Comparison of ENCODE assay signal across 13 cellular contexts in genomic region chr5:257148-257547, GRCh38. TPM values are rescaled to one million over a fixed set of nuclear protein-coding genes. Genes with fewer than 3 reads are reported as not detected.
A peak's percentile ranks its signal among the peaks of the same experiment; 100 is the strongest.
DNase-seq lines count a peak whose midpoint lies in the region; ATAC-seq, FAIRE-seq and TF ChIP-seq lines count a peak whose summit lies in the region.
"Had no signal": no experiment of that assay in that cellular context is flagged by ENCODE, and none has a peak within 500 bp of the region (broad histone marks: within the 10 kb centered on the region; RNA-seq: fewer than 3 reads in every experiment).

No MANE protein-coding gene starts in this region.

- TF ChIP-seq RAD21 in liver (IDR thresholded peaks at IDR 0.05): no peak
- no peak for TF ChIP-seq RAD21 in HepG2 (CRISPR knock-in tag; IDR thresholded peaks at IDR 0.05)

- no peak for FAIRE-seq in HepG2 (lab: Jason Lieb, UNC)
- FAIRE-seq: H1, HTR-8/SVneo had no signal

- H3K4me1 ChIP-seq in liver (ENCODE audit: control insufficient read depth in 4 of 4, insufficient read depth in 4 of 4, low read length in 3 of 4) (peaks cover 0 to 12% (median 4%) of the 10 kb centered on the region in 4 donors), HepG2 (ENCODE audit: insufficient read depth, low read length) (no peaks in the 10 kb centered on the region), right lobe of liver (peaks cover 0 to 11% (median 5%) of the 10 kb centered on the region in 4 donors)
- H3K4me1 ChIP-seq: HAP-1 had no signal

- H3K9me3 ChIP-seq in liver (ENCODE audit: control insufficient read depth in 4 of 4, low read length in 3 of 4) (no peaks in the 10 kb centered on the region), HepG2 (ENCODE audit: low read length) (no peaks in the 10 kb centered on the region), right lobe of liver (no peaks in the 10 kb centered on the region)
- H3K9me3 ChIP-seq: HAP-1 had no signal

- intact Hi-C loops in HepG2 (cut with micrococcal nuclease; ENCODE audit: unreplicated experiment): no loop called here
- intact Hi-C loops in right lobe of liver (cut with DNase I): no loop called here

- H3K4me2 ChIP-seq in HepG2 (ENCODE audit: low read depth, low read length): no peak overlapping the region

- ATAC-seq in HepG2: no peak
- ATAC-seq in right lobe of liver: no peak

- TF ChIP-seq EP300 in HepG2 (IDR thresholded peaks at IDR 0.05; ENCODE audit: low read depth in 2 of 2, low read length in 2 of 2) (no peak), HepG2 (CRISPR knock-in tag; IDR thresholded peaks at IDR 0.05; ENCODE audit: borderline replicate concordance) (no peak)

- BruUV-seq in HepG2 (replicated peaks; lab: Mats Ljungman, UMichigan): no TSS peak

- TF ChIP-seq CTCF in liver (IDR thresholded peaks at IDR 0.05; ENCODE audit: low read depth, low read length, missing input control): no peak
- no peak for TF ChIP-seq CTCF in HepG2 (CRISPR knock-in tag; IDR thresholded peaks at IDR 0.05)
- no peak for TF ChIP-seq CTCF in right lobe of liver (IDR thresholded peaks at IDR 0.05)

- no peaks in the 10 kb centered on the region for H3K27me3 ChIP-seq in liver (ENCODE audit: control insufficient read depth in 4 of 4, insufficient read depth in 4 of 4, low read length in 3 of 4)
- no peaks in the 10 kb centered on the region; a peak in 1 of 5 replicates for H3K27me3 ChIP-seq in HepG2 (ENCODE audit: control insufficient read depth in 1 of 2, insufficient read depth in 2 of 2, low read length in 2 of 2)
- no peaks in the 10 kb centered on the region for H3K27me3 ChIP-seq in right lobe of liver

- H3K79me2 ChIP-seq in HepG2 (ENCODE audit: insufficient read depth, low read length): no peaks in the 10 kb centered on the region

- WGBS in liver: 98% methylated on average over 13 of the region's 13 CpGs
- WGBS in HepG2 (ENCODE audit: low lambda C conversion rate): 100% methylated on average over 3 of the region's 13 CpGs
- WGBS in right lobe of liver (ENCODE audit: insufficient coverage, low coverage, low lambda C conversion rate, missing lambda C conversion rate): 33% methylated on average over 1 of the region's 13 CpGs

- H3K27ac ChIP-seq in liver (ENCODE audit: low read depth in 1 of 2, low read length in 2 of 2) (peak overlapping the region; percentile 39 to 50), HepG2 (ENCODE audit: extremely low read length, insufficient read depth, low read length) (no peak overlapping the region), right lobe of liver (peak overlapping the region in 2 of 3 donors; percentile 82 to 88)
- H3K27ac ChIP-seq: 22Rv1 had no signal

- no peak overlapping the region for H3K4me3 ChIP-seq in liver (ENCODE audit: low read depth in 1 of 3, low read length in 3 of 3)
- no peak overlapping the region for H3K4me3 ChIP-seq in HepG2 (replicated peaks in 1 of 3; ENCODE audit: insufficient read depth in 1 of 3, low read depth in 2 of 3, low read length in 3 of 3)
- no peak overlapping the region for H3K4me3 ChIP-seq in right lobe of liver
- H3K4me3 ChIP-seq: HAP-1 had no signal

- in situ Hi-C loops in HepG2 (cut with HindIII; ENCODE audit: extremely low pct_ligation_motif_present, low pct_unique_long_range_greater_than_20kb): no loop called here

- H3K9ac ChIP-seq in liver (ENCODE audit: low read depth in 1 of 2, low read length in 2 of 2): no peak overlapping the region
- H3K9ac ChIP-seq in HepG2 (ENCODE audit: insufficient read depth, low read depth, low read length): no peak overlapping the region

- TF ChIP-seq POLR2A in HepG2 (IDR thresholded peaks at IDR 0.05; ENCODE audit: insufficient read depth in 1 of 2, low read depth in 2 of 2, low read length in 2 of 2) (no peak), right lobe of liver (IDR thresholded peaks at IDR 0.05) (no peak)

- CTCF ChIA-PET in HepG2 (lab: Yijun Ruan, JAX; ENCODE audit: low intra/inter-chr PET ratio, low total read pairs): no interaction called here

- DNase-seq in NCI-H146 (lab: John Stamatoyannopoulos, UW) (peak; percentile 11), NCI-H146 treated with DMSO at 0.1 percent for 48 hours (lab: John Stamatoyannopoulos, UW; ENCODE audit: unreplicated experiment) (no peak), HepG2 (ENCODE audit: low spot score) (no peak), right lobe of liver (no peak), SHP77 (lab: John Stamatoyannopoulos, UW) (no peak), NCI-H2029 treated with DMSO at 0.1 percent for 48 hours (lab: John Stamatoyannopoulos, UW) (no peak)
- DNase-seq: CD4-positive, CD25-positive, alpha-beta regulatory T cell; DMS53 had no signal

- no peak overlapping the region for H2AFZ ChIP-seq in HepG2 (ENCODE audit: low read length)

- POLR2A ChIA-PET in HepG2 (lab: Yijun Ruan, JAX): interaction anchor here (3.3 kb wide), 1 partner anchor 14 kb away, joined by 13 read pairs; the partner anchor contains the start of gene PDCD6

- H3K36me3 ChIP-seq in liver (ENCODE audit: control insufficient read depth in 4 of 4, insufficient read depth in 3 of 4, low read depth in 1 of 4, low read length in 3 of 4) (peaks cover 8 to 13% (median 9%) of the 10 kb centered on the region in 4 donors), HepG2 (replicated peaks in 1 of 2; ENCODE audit: control insufficient read depth in 1 of 2, insufficient read depth in 2 of 2, low read length in 2 of 2) (peaks cover 3 to 22% of the 10 kb centered on the region in 2 experiments; a peak in 4 of 5 replicates), right lobe of liver (peaks cover 0 to 19% (median under 1%) of the 10 kb centered on the region in 4 donors)

- no peaks in the 10 kb centered on the region for H4K20me1 ChIP-seq in HepG2 (ENCODE audit: insufficient read depth, low read length)

RNA-seq across cellular contexts. Expression of gene PDCD6, which starts 14.3 kb away (rescaled TPM):
- total RNA-seq in liver (10 to 100 TPM; 36.1 to 60.9 TPM), HepG2 (2016; rRNA removed; fragmentation: Illumina TruSeq; extraction: Trizol) (120 and 134 TPM in 2 replicates), right lobe of liver (10 to 100 TPM; 33.4 to 52.2 (median 41.3) TPM)
- polyA plus RNA-seq in liver (10 to 100 TPM; 55.4 to 63.9 TPM), HepG2 (2011; rRNA removed) (150 and 176 TPM in 2 replicates)
- total RNA-seq in HepG2 (2016; cell fraction: cytosol; rRNA removed; fragmentation: Illumina TruSeq; extraction: Trizol; ENCODE audit: low read depth): 36.0 and 42.8 TPM in 2 replicates
- 119 and 122 TPM in 2 replicates for total RNA-seq in HepG2 (2016; cell fraction: insoluble cytoplasmic fraction; rRNA removed; fragmentation: Illumina TruSeq; extraction: Trizol)
- 79.2 and 83.1 TPM in 2 replicates for total RNA-seq in HepG2 (2016; cell fraction: membrane; rRNA removed; fragmentation: Illumina TruSeq; extraction: Trizol)
- 56.7 and 60.4 TPM in 2 replicates for total RNA-seq in HepG2 (2016; cell fraction: nucleus; rRNA removed; fragmentation: Illumina TruSeq; extraction: Trizol)
- polyA plus RNA-seq in HepG2 (2011; cell fraction: cytosol; rRNA removed): 179 and 184 TPM in 2 replicates
- polyA plus RNA-seq in HepG2 (2011; cell fraction: nucleus; rRNA removed): 76.8 and 88.9 TPM in 2 replicates
- 73.8 and 84.9 TPM in 2 replicates for polyA plus RNA-seq in HepG2 (2012)
- 39.4 and 49.9 TPM in 2 replicates for polyA plus RNA-seq in HepG2 (2016; cell fraction: cytosol; fragmentation: Illumina TruSeq; extraction: Trizol; ENCODE audit: low read depth)
- 131 and 139 TPM in 2 replicates for polyA plus RNA-seq in HepG2 (2016; cell fraction: insoluble cytoplasmic fraction; fragmentation: Illumina TruSeq; extraction: Trizol; ENCODE audit: low read depth)
- 63.4 and 71.2 TPM in 2 replicates for polyA plus RNA-seq in HepG2 (2016; cell fraction: membrane; fragmentation: Illumina TruSeq; extraction: Trizol; ENCODE audit: low read depth)
- 103 and 107 TPM in 2 replicates for polyA plus RNA-seq in HepG2 (2016; cell fraction: nucleus; fragmentation: Illumina TruSeq; extraction: Trizol; ENCODE audit: insufficient read depth, low read depth)
- polyA minus RNA-seq in HepG2 (2011; rRNA and poly(A)+ RNA removed; ENCODE audit: low replicate concordance): 89.6 and 367 TPM in 2 replicates
- 38.6 and 39.9 TPM in 2 replicates for polyA minus RNA-seq in HepG2 (2011; cell fraction: cytosol; rRNA and poly(A)+ RNA removed)
- 39.9 and 46.1 TPM in 2 replicates for polyA minus RNA-seq in HepG2 (2011; cell fraction: nucleus; rRNA and poly(A)+ RNA removed)

RNA-seq across cellular contexts. Expression of gene SDHA, which starts 39.0 kb away (rescaled TPM):
- total RNA-seq in liver: 100 to 1,000 TPM in 1 of 2 donors, 10 to 100 TPM in 1; 79.2 to 172 TPM
- polyA plus RNA-seq in liver: 100 to 1,000 TPM; 147 to 215 TPM
- 192 and 240 TPM in 2 replicates for total RNA-seq in HepG2 (2016; rRNA removed; fragmentation: Illumina TruSeq; extraction: Trizol)
- 42.0 and 46.9 TPM in 2 replicates for total RNA-seq in HepG2 (2016; cell fraction: cytosol; rRNA removed; fragmentation: Illumina TruSeq; extraction: Trizol; ENCODE audit: low read depth)
- 168 and 247 TPM in 2 replicates for total RNA-seq in HepG2 (2016; cell fraction: insoluble cytoplasmic fraction; rRNA removed; fragmentation: Illumina TruSeq; extraction: Trizol)
- total RNA-seq in HepG2 (2016; cell fraction: membrane; rRNA removed; fragmentation: Illumina TruSeq; extraction: Trizol): 52.9 and 56.5 TPM in 2 replicates
- 141 and 179 TPM in 2 replicates for total RNA-seq in HepG2 (2016; cell fraction: nucleus; rRNA removed; fragmentation: Illumina TruSeq; extraction: Trizol)
- polyA plus RNA-seq in HepG2 (2011; rRNA removed): 156 and 185 TPM in 2 replicates
- polyA plus RNA-seq in HepG2 (2011; cell fraction: cytosol; rRNA removed): 110 and 117 TPM in 2 replicates
- polyA plus RNA-seq in HepG2 (2011; cell fraction: nucleus; rRNA removed): 108 and 110 TPM in 2 replicates
- polyA plus RNA-seq in HepG2 (2012): 146 and 185 TPM in 2 replicates
- 12.6 and 16.7 TPM in 2 replicates for polyA plus RNA-seq in HepG2 (2016; cell fraction: cytosol; fragmentation: Illumina TruSeq; extraction: Trizol; ENCODE audit: low read depth)
- polyA plus RNA-seq in HepG2 (2016; cell fraction: insoluble cytoplasmic fraction; fragmentation: Illumina TruSeq; extraction: Trizol; ENCODE audit: low read depth): 131 and 149 TPM in 2 replicates
- 23.0 and 24.9 TPM in 2 replicates for polyA plus RNA-seq in HepG2 (2016; cell fraction: membrane; fragmentation: Illumina TruSeq; extraction: Trizol; ENCODE audit: low read depth)
- 181 and 200 TPM in 2 replicates for polyA plus RNA-seq in HepG2 (2016; cell fraction: nucleus; fragmentation: Illumina TruSeq; extraction: Trizol; ENCODE audit: insufficient read depth, low read depth)
- polyA minus RNA-seq in HepG2 (2011; rRNA and poly(A)+ RNA removed; ENCODE audit: low replicate concordance): 514 and 684 TPM in 2 replicates
- polyA minus RNA-seq in HepG2 (2011; cell fraction: cytosol; rRNA and poly(A)+ RNA removed): 123 and 151 TPM in 2 replicates
- 128 and 143 TPM in 2 replicates for polyA minus RNA-seq in HepG2 (2011; cell fraction: nucleus; rRNA and poly(A)+ RNA removed)
- total RNA-seq in right lobe of liver: 100 to 1,000 TPM; 165 to 223 (median 188) TPM

RNA-seq across cellular contexts. Expression of gene CCDC127, which starts 39.2 kb away (rescaled TPM):
- total RNA-seq in liver (1 to 10 TPM; 1.9 to 2.3 TPM), HepG2 (2016; rRNA removed; fragmentation: Illumina TruSeq; extraction: Trizol) (2.8 and 4.3 TPM in 2 replicates), right lobe of liver (1 to 10 TPM; 1.2 to 3.6 (median 2.2) TPM)
- polyA plus RNA-seq in liver (1 to 10 TPM; 1.1 to 2.6 TPM), HepG2 (2011; rRNA removed) (2.9 and 3.7 TPM in 2 replicates)
- total RNA-seq in HepG2 (2016; cell fraction: cytosol; rRNA removed; fragmentation: Illumina TruSeq; extraction: Trizol; ENCODE audit: low read depth): 1.0 and 1.3 TPM in 2 replicates
- total RNA-seq in HepG2 (2016; cell fraction: insoluble cytoplasmic fraction; rRNA removed; fragmentation: Illumina TruSeq; extraction: Trizol): 2.2 and 4.2 TPM in 2 replicates
- 1.4 and 2.0 TPM in 2 replicates for total RNA-seq in HepG2 (2016; cell fraction: membrane; rRNA removed; fragmentation: Illumina TruSeq; extraction: Trizol)
- total RNA-seq in HepG2 (2016; cell fraction: nucleus; rRNA removed; fragmentation: Illumina TruSeq; extraction: Trizol): 3.4 and 4.3 TPM in 2 replicates
- 2.6 and 3.2 TPM in 2 replicates for polyA plus RNA-seq in HepG2 (2011; cell fraction: cytosol; rRNA removed)
- 4.9 and 6.4 TPM in 2 replicates for polyA plus RNA-seq in HepG2 (2011; cell fraction: nucleus; rRNA removed)
- polyA plus RNA-seq in HepG2 (2012): 5.0 and 5.2 TPM in 2 replicates
- 0.50 and 0.51 TPM in 2 replicates for polyA plus RNA-seq in HepG2 (2016; cell fraction: cytosol; fragmentation: Illumina TruSeq; extraction: Trizol; ENCODE audit: low read depth)
- polyA plus RNA-seq in HepG2 (2016; cell fraction: insoluble cytoplasmic fraction; fragmentation: Illumina TruSeq; extraction: Trizol; ENCODE audit: low read depth): 1.8 and 2.3 TPM in 2 replicates
- polyA plus RNA-seq in HepG2 (2016; cell fraction: membrane; fragmentation: Illumina TruSeq; extraction: Trizol; ENCODE audit: low read depth): 0.66 and 0.68 TPM in 2 replicates
- polyA plus RNA-seq in HepG2 (2016; cell fraction: nucleus; fragmentation: Illumina TruSeq; extraction: Trizol; ENCODE audit: insufficient read depth, low read depth): 8.7 and 9.9 TPM in 2 replicates
- polyA minus RNA-seq in HepG2 (2011; rRNA and poly(A)+ RNA removed; ENCODE audit: low replicate concordance): 2.8 and 7.8 TPM in 2 replicates
- 2.0 TPM in 2 replicates for polyA minus RNA-seq in HepG2 (2011; cell fraction: cytosol; rRNA and poly(A)+ RNA removed)
- 6.7 and 8.1 TPM in 2 replicates for polyA minus RNA-seq in HepG2 (2011; cell fraction: nucleus; rRNA and poly(A)+ RNA removed)
